In the genomic region with DNA sequence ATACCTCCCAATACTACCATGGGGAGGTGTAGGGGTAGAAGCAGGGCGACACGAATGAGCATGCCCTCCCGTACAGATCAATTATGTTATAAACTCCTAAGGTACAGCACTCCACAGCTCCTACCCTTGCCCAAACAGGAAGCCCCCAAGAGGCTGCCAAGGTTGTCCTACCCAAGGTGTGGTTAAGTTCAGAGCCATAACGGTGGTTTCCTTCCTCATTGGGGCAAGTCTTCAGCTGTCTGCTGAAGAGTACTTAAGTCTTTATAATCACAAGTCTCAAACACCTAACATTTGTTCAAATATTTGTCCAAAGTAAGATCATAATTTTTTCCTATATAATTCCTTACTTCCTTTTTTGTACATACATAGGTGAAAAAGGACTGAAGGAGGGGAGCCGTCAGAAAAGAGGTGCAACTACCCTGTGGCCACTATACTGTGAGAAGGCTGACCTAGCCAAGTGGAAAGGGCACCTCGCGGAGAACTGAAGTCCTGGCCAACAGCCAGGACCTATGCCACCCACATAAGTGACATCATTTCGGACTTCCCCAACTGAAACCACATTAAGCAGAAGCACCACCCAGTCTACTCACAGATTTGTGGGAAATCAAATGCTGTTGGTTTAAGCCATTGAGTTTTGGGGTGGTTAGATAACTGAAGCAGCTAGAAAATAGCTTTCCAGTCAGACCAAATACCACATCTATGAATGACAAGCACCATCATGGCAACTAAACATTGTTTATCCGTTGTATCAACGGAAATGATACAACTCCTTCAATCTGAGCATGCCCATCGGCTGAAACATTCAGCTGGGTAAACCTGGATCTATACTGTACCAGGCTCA, we compare ENCODE assay signal across 8 cellular contexts. TPM values are rescaled to one million over a fixed set of nuclear protein-coding genes. Genes with fewer than 3 reads are reported as not detected.
DNase-seq lines count a peak whose midpoint lies in the region; ATAC-seq and TF ChIP-seq lines count a peak whose summit lies in the region.

No MANE protein-coding gene starts in this region.

- H3K4me3 ChIP-seq in AG09309 (ENCODE audit: control insufficient read depth, low read depth, low read length) = no peak overlapping the region
- H3K4me3 ChIP-seq in OCI-LY3 (ENCODE audit: low read length) = peak overlapping the region; percentile 51

- peaks cover 6% of the 10 kb centered on the region for H3K36me3 ChIP-seq in OCI-LY3 (replicated peaks; ENCODE audit: low read depth, low read length)

- peaks cover 25% of the 10 kb centered on the region for H3K4me1 ChIP-seq in OCI-LY3 (ENCODE audit: low read length)

- H4K20me1 ChIP-seq in OCI-LY3 (ENCODE audit: insufficient read depth, low read length) = no peaks in the 10 kb centered on the region

- H3K4me3 Mint-ChIP-seq in immature natural killer cell = peak overlapping the region; percentile 48 to 74 (median 54)

- ATAC-seq in GM21423 (IDR thresholded peaks at IDR 0.05; ENCODE audit: unreplicated experiment) = peak; percentile 35
- ATAC-seq in HG02623 (IDR thresholded peaks at IDR 0.05; ENCODE audit: unreplicated experiment) = no peak

- peak overlapping the region; percentile 1; the same call in 1 of the 2 replicates for H3K9ac ChIP-seq in OCI-LY3 (ENCODE audit: low read length)

- H3K27me3 Mint-ChIP-seq in immature natural killer cell (ENCODE audit: low read depth in 3 of 3) = peaks cover 2 to 4% (median 4%) of the 10 kb centered on the region in 3 donors

- H3K27ac ChIP-seq in OCI-LY3 (ENCODE audit: low read length) = peak overlapping the region; percentile 36

- H3K9me3 Mint-ChIP-seq in immature natural killer cell = no peaks in the 10 kb centered on the region

- TF ChIP-seq CTCF in AG09309 (IDR thresholded peaks at IDR 0.05; ENCODE audit: control insufficient read depth, insufficient read depth, low read depth, low read length, missing control alignments) (no peak), OCI-LY3 (IDR thresholded peaks at IDR 0.05; ENCODE audit: low read depth, low read length) (no peak)

- no peaks in the 10 kb centered on the region for H3K9me3 ChIP-seq in OCI-LY3 (ENCODE audit: insufficient read depth, low read length)

- peaks cover 0 to 2% (median 0%) of the 10 kb centered on the region in 3 donors for H3K36me3 Mint-ChIP-seq in immature natural killer cell

- H3K27ac Mint-ChIP-seq in immature natural killer cell = peak overlapping the region; percentile 91 to 97 (median 92)

- H3K27me3 ChIP-seq in OCI-LY3 (ENCODE audit: low read depth, low read length) = no peaks in the 10 kb centered on the region

- DNase-seq in AG09309 (ENCODE audit: low read depth) (peak; percentile 35), activated T-cell treated with anti-CD3 and anti-CD28 coated beads for 4 hours (peak; percentile 60), immature natural killer cell (peak; percentile 80 to 86 (median 83)), cerebellar cortex (ENCODE audit: low spot score) (no peak)
- DNase-seq in stimulated activated CD8-positive, alpha-beta memory T cell treated with anti-CD3 and anti-CD28 coated beads, Interleukin-7, amount 100 ng/mL, for 1 hour (ENCODE audit: low read depth in 2 of 2) = peak; percentile 43 to 46

- peak overlapping the region; percentile 82 for H2AFZ ChIP-seq in OCI-LY3 (ENCODE audit: low read depth, low read length)

- H3K4me1 Mint-ChIP-seq in immature natural killer cell = peaks cover 41 to 56% of the 10 kb centered on the region in 2 donors

- peaks cover 15% of the 10 kb centered on the region for H3K79me2 ChIP-seq in OCI-LY3 (ENCODE audit: low read length)

- peak overlapping the region; percentile 64 for H3K4me2 ChIP-seq in OCI-LY3 (ENCODE audit: low read length)

RNA-seq across cellular contexts. Expression of a gene that starts 2.9 kb away (rescaled TPM):
- polyA plus RNA-seq in immature natural killer cell = 10 to 100 TPM; 14.1 to 21.7 (median 18.5) TPM
